Comparison of ENCODE assay signal across 10 cellular contexts in genomic region chr22:19890502-19891349, GRCh38. TPM values are rescaled to one million over a fixed set of nuclear protein-coding genes. Genes with fewer than 3 reads are reported as not detected.
DNase-seq lines count a peak whose midpoint lies in the region; ATAC-seq and TF ChIP-seq lines count a peak whose summit lies in the region.
"Had no signal": no experiment of that assay in that cellular context is flagged by ENCODE, and none has a peak within 500 bp of the region (broad histone marks: within the 10 kb centered on the region; RNA-seq: fewer than 3 reads in every experiment).

No MANE protein-coding gene starts in this region.

- TF ChIP-seq CTCF in H9 (conservative IDR thresholded peaks at IDR 0.05) (no peak), esophagus muscularis mucosa (IDR thresholded peaks at IDR 0.05) (no peak)

- H3K4me3 ChIP-seq in CD4-positive, CD25-positive, alpha-beta regulatory T cell (ENCODE audit: low read depth, low read length) = peak overlapping the region; percentile 66
- H3K4me3 ChIP-seq in mesendoderm (ENCODE audit: low read length) = no peak overlapping the region
- H3K4me3 ChIP-seq in esophagus muscularis mucosa = no peak overlapping the region
- H3K4me3 ChIP-seq: body of pancreas had no signal

- H3K27me3 Mint-ChIP-seq in CD4-positive, CD25-positive, alpha-beta regulatory T cell = no peaks in the 10 kb centered on the region
- H3K27me3 Mint-ChIP-seq in H9 (ENCODE audit: low read depth) = no peaks in the 10 kb centered on the region; the same call in 1 of the 2 replicates
- no peaks in the 10 kb centered on the region for H3K27me3 Mint-ChIP-seq in activated CD4-positive, alpha-beta memory T cell treated with anti-CD3 and anti-CD28 coated beads, Interleukin-2, amount 10 ng/mL, durations not matched to agents 7 days and 5 days

- H4K5ac ChIP-seq in H9 (ENCODE audit: insufficient read length, low read depth, low read length) (no peak overlapping the region), mesendoderm (ENCODE audit: low read length) (no peak overlapping the region)

- peak overlapping the region; percentile 85 to 94 (median 88) for H3K4me3 Mint-ChIP-seq in CD4-positive, CD25-positive, alpha-beta regulatory T cell
- H3K4me3 Mint-ChIP-seq in H9 = no peak overlapping the region; a peak in 1 of 5 replicates
- no peak overlapping the region for H3K4me3 Mint-ChIP-seq in activated CD4-positive, alpha-beta memory T cell treated with anti-CD3 and anti-CD28 coated beads, Interleukin-2, amount 10 ng/mL, durations not matched to agents 7 days and 5 days
- H3K4me3 Mint-ChIP-seq: WTC11 had no signal

- H3K27ac Mint-ChIP-seq in CD4-positive, CD25-positive, alpha-beta regulatory T cell = peak overlapping the region; percentile 97 to 99 (median 98)
- peak overlapping the region in 1 of 3 experiments; percentile 90; a peak in 3 of 7 replicates for H3K27ac Mint-ChIP-seq in H9
- peak overlapping the region; percentile 85 for H3K27ac Mint-ChIP-seq in activated CD4-positive, alpha-beta memory T cell treated with anti-CD3 and anti-CD28 coated beads, Interleukin-2, amount 10 ng/mL, durations not matched to agents 7 days and 5 days

- peak overlapping the region; percentile 31 for H3K18ac ChIP-seq in H9 (ENCODE audit: insufficient read length, low read depth, low read length)
- H3K18ac ChIP-seq in mesendoderm (ENCODE audit: low read length) = no peak overlapping the region

- H3K36me3 ChIP-seq in CD4-positive, CD25-positive, alpha-beta regulatory T cell (ENCODE audit: control insufficient read depth, insufficient read depth, low read length) = no peaks in the 10 kb centered on the region
- no peaks in the 10 kb centered on the region for H3K36me3 ChIP-seq in mesendoderm (ENCODE audit: control insufficient read depth, insufficient read depth, low read length)
- H3K36me3 ChIP-seq in esophagus muscularis mucosa = peaks cover 0 to 62% (median 43%) of the 10 kb centered on the region in 4 donors

- no peak overlapping the region for H4K8ac ChIP-seq in H9 (replicated peaks; ENCODE audit: insufficient read length, low read depth, low read length)
- H4K8ac ChIP-seq in mesendoderm (ENCODE audit: low read depth, low read length) = no peak overlapping the region

- no peak for TF ChIP-seq POLR2A in esophagus muscularis mucosa (IDR thresholded peaks at IDR 0.05; ENCODE audit: low read depth)

- no peak overlapping the region for H3K56ac ChIP-seq in H9 (ENCODE audit: insufficient read length, low read depth, low read length)
- peak overlapping the region; percentile 34 for H3K56ac ChIP-seq in mesendoderm (ENCODE audit: low read length)

- no peaks in the 10 kb centered on the region for H3K9me3 Mint-ChIP-seq in CD4-positive, CD25-positive, alpha-beta regulatory T cell
- no peaks in the 10 kb centered on the region for H3K9me3 Mint-ChIP-seq in H9
- H3K9me3 Mint-ChIP-seq in activated CD4-positive, alpha-beta memory T cell treated with anti-CD3 and anti-CD28 coated beads, Interleukin-2, amount 10 ng/mL, durations not matched to agents 7 days and 5 days = no peaks in the 10 kb centered on the region
- H3K9me3 Mint-ChIP-seq: WTC11 had no signal

- no peak overlapping the region for H2BK20ac ChIP-seq in H9 (ENCODE audit: low read depth, low read length, poor library complexity, severe bottlenecking)

- CTCF ChIA-PET in activated CD4-positive, alpha-beta memory T cell treated with anti-CD3 and anti-CD28 coated beads, Interleukin-2, amount 10 ng/mL, durations not matched to agents 7 days and 5 days (lab: Charles Lee) = interaction anchor here (1.5 to 2.4 kb wide), 2 partner anchors 20 to 160 kb away, joined by 3 to 7 read pairs; no protein-coding TSS in a partner anchor

- no peak overlapping the region for H2BK120ac ChIP-seq in H9 (ENCODE audit: low read depth, low read length, poor library complexity, severe bottlenecking)
- H2BK120ac ChIP-seq in mesendoderm (ENCODE audit: low read depth, low read length) = no peak overlapping the region

- no peak for TF ChIP-seq EP300 in esophagus muscularis mucosa (IDR thresholded peaks at IDR 0.05)

- no peak for ATAC-seq in CD4-positive, CD25-positive, alpha-beta regulatory T cell (ENCODE audit: low read depth in 2 of 2)
- ATAC-seq: body of pancreas, left ventricle myocardium superior had no signal

- no peak overlapping the region for H3K4ac ChIP-seq in H9 (ENCODE audit: low read depth, low read length)
- H3K4ac ChIP-seq in mesendoderm (ENCODE audit: low read depth, low read length) = no peak overlapping the region

- no peak overlapping the region for H2AFZ ChIP-seq in H9 (ENCODE audit: low read length)

- no CpG with 5 or more reads among the region's 20 CpGs for WGBS in H9 (ENCODE audit: extremely low coverage, insufficient read length, low lambda C conversion rate)
- WGBS in mesendoderm (ENCODE audit: extremely low coverage, insufficient coverage, low lambda C conversion rate) = no CpG with 5 or more reads among the region's 20 CpGs
- 79% methylated on average over 16 of the region's 20 CpGs for WGBS in esophagus muscularis mucosa

- intact Hi-C loops in esophagus muscularis mucosa (cut with DNase I) = no loop called here

- H4K91ac ChIP-seq in H9 (ENCODE audit: insufficient read length, low read depth, low read length) = no peak overlapping the region

- no peak overlapping the region for H2AK5ac ChIP-seq in H9 (ENCODE audit: insufficient read length, low read length)
- peak overlapping the region; percentile 92 for H2AK5ac ChIP-seq in mesendoderm (ENCODE audit: low read length)

- peaks cover 15 to 90% (median 48%) of the 10 kb centered on the region in 4 donors for H3K4me1 Mint-ChIP-seq in CD4-positive, CD25-positive, alpha-beta regulatory T cell
- H3K4me1 Mint-ChIP-seq in H9 = peaks cover 25 to 28% of the 10 kb centered on the region in 2 experiments
- peaks cover 40% of the 10 kb centered on the region for H3K4me1 Mint-ChIP-seq in activated CD4-positive, alpha-beta memory T cell treated with anti-CD3 and anti-CD28 coated beads, Interleukin-2, amount 10 ng/mL, durations not matched to agents 7 days and 5 days

- H2BK12ac ChIP-seq in H9 (ENCODE audit: insufficient read length, low read depth, low read length) = no peak overlapping the region

- DNase-seq in CD4-positive, CD25-positive, alpha-beta regulatory T cell = no peak
- DNase-seq in H9 (no peak), mesendoderm (no peak), esophagus muscularis mucosa (ENCODE audit: extremely low spot score) (no peak), NCI-H2029 treated with DMSO at 0.1 percent for 48 hours (lab: John Stamatoyannopoulos, UW) (no peak), superior temporal gyrus (ENCODE audit: extremely low spot score) (no peak)
- no peak for DNase-seq in activated CD4-positive, alpha-beta memory T cell treated with anti-CD3 and anti-CD28 coated beads, Interleukin-2, amount 10 ng/mL, durations not matched to agents 7 days and 5 days

- H3K14ac ChIP-seq in H9 (ENCODE audit: insufficient read depth, low read length) = peak overlapping the region; percentile 42; the same call in 1 of the 2 replicates

- H3K9ac ChIP-seq in H9 (ENCODE audit: extremely low read depth, insufficient read length, low read length) (no peak overlapping the region), mesendoderm (ENCODE audit: low read length) (no peak overlapping the region)

- peaks cover 13% of the 10 kb centered on the region for H3K36me3 Mint-ChIP-seq in CD4-positive, CD25-positive, alpha-beta regulatory T cell
- peaks cover 0 to 7% (median 6%) of the 10 kb centered on the region in 3 experiments; a peak in 2 of 7 replicates for H3K36me3 Mint-ChIP-seq in H9 (ENCODE audit: insufficient read depth in 1 of 3, low read depth in 3 of 3)
- no peaks in the 10 kb centered on the region for H3K36me3 Mint-ChIP-seq in activated CD4-positive, alpha-beta memory T cell treated with anti-CD3 and anti-CD28 coated beads, Interleukin-2, amount 10 ng/mL, durations not matched to agents 7 days and 5 days (ENCODE audit: low read depth)
- H3K36me3 Mint-ChIP-seq: WTC11 had no signal

- peak overlapping the region; percentile 83 for H3K27ac ChIP-seq in CD4-positive, CD25-positive, alpha-beta regulatory T cell (ENCODE audit: insufficient read depth, low read length, poor library complexity, severe bottlenecking)
- H3K27ac ChIP-seq in H9 (ENCODE audit: insufficient read length, low read depth, low read length) (no peak overlapping the region), mesendoderm (ENCODE audit: low read depth, low read length) (no peak overlapping the region), esophagus muscularis mucosa (replicated peaks in 1 of 4) (no peak overlapping the region)
- H3K27ac ChIP-seq: body of pancreas had no signal

- H3K79me2 ChIP-seq in H9 (ENCODE audit: insufficient read depth, low read length) (no peaks in the 10 kb centered on the region), mesendoderm (ENCODE audit: control insufficient read depth, insufficient read depth, low read length) (no peaks in the 10 kb centered on the region)

- H2BK5ac ChIP-seq in H9 (ENCODE audit: insufficient read length, low read length) (no peak overlapping the region), mesendoderm (ENCODE audit: low read length) (peak overlapping the region; percentile 79)

- H3K4me1 ChIP-seq in CD4-positive, CD25-positive, alpha-beta regulatory T cell (ENCODE audit: control insufficient read depth, insufficient read depth, low read length, poor library complexity, severe bottlenecking) = peaks cover 91% of the 10 kb centered on the region
- H3K4me1 ChIP-seq in H9 (ENCODE audit: insufficient read depth, low read length) (peaks cover 5% of the 10 kb centered on the region; the same call in 1 of the 2 replicates), mesendoderm (ENCODE audit: control insufficient read depth, low read depth, low read length) (peaks cover 10% of the 10 kb centered on the region), esophagus muscularis mucosa (peaks cover 15 to 34% (median 31%) of the 10 kb centered on the region in 4 donors)
- H3K4me1 ChIP-seq: body of pancreas had no signal

- H3K27me3 ChIP-seq in CD4-positive, CD25-positive, alpha-beta regulatory T cell (ENCODE audit: control insufficient read depth, insufficient read depth, low read length) = no peaks in the 10 kb centered on the region
- no peaks in the 10 kb centered on the region; the same call in 1 of the 2 replicates for H3K27me3 ChIP-seq in H9 (ENCODE audit: insufficient read depth, low read length)
- no peaks in the 10 kb centered on the region for H3K27me3 ChIP-seq in mesendoderm (ENCODE audit: insufficient read depth, low read length, poor library complexity)
- H3K27me3 ChIP-seq in esophagus muscularis mucosa = no peaks in the 10 kb centered on the region
- H3K27me3 ChIP-seq: body of pancreas had no signal

- no peaks in the 10 kb centered on the region for H3K9me3 ChIP-seq in CD4-positive, CD25-positive, alpha-beta regulatory T cell (ENCODE audit: control insufficient read depth in 2 of 2, low read length in 2 of 2)
- H3K9me3 ChIP-seq in H9 (ENCODE audit: control insufficient read depth, low read depth, low read length) (no peaks in the 10 kb centered on the region), esophagus muscularis mucosa (no peaks in the 10 kb centered on the region)
- H3K9me3 ChIP-seq: body of pancreas had no signal

- H3T11ph ChIP-seq in H9 (ENCODE audit: low read length) = no peak overlapping the region

- H2BK15ac ChIP-seq in H9 (ENCODE audit: low read depth, low read length) (no peak overlapping the region), mesendoderm (replicated peaks; ENCODE audit: low read depth) (no peak overlapping the region)

- H3K79me1 ChIP-seq in H9 (ENCODE audit: insufficient read depth, low read depth, low read length, poor library complexity, severe bottlenecking) (no peaks in the 10 kb centered on the region), mesendoderm (ENCODE audit: low read length) (no peaks in the 10 kb centered on the region)

- H4K20me1 ChIP-seq in H9 (ENCODE audit: control insufficient read depth, insufficient read depth, insufficient read length) = no peaks in the 10 kb centered on the region

- H3K23ac ChIP-seq in H9 (ENCODE audit: insufficient read length, low read depth, low read length) (no peak overlapping the region), mesendoderm (ENCODE audit: low read length) (no peak overlapping the region)

- no peaks in the 10 kb centered on the region for H3K23me2 ChIP-seq in H9 (ENCODE audit: insufficient read length, low read depth, low read length, poor library complexity, severe bottlenecking)

- H3K4me2 ChIP-seq in H9 (ENCODE audit: insufficient read depth, insufficient read length, low read length) (no peak overlapping the region), mesendoderm (ENCODE audit: low read length) (no peak overlapping the region)

- POLR2A ChIA-PET in activated CD4-positive, alpha-beta memory T cell treated with anti-CD3 and anti-CD28 coated beads, Interleukin-2, amount 10 ng/mL, durations not matched to agents 7 days and 5 days (lab: Charles Lee) = interaction anchor here (1.2 to 3.1 kb wide), 3 partner anchors 25 to 51 kb away, joined by 4 to 45 read pairs (median 9); partner anchors contain the start of genes COMT, GNB1L, RTL10 and TXNRD2

RNA-seq across cellular contexts. Expression of gene GNB1L, which starts 36.1 kb away (rescaled TPM):
- total RNA-seq in CD4-positive, CD25-positive, alpha-beta regulatory T cell = 8.2 TPM
- polyA plus RNA-seq in CD4-positive, CD25-positive, alpha-beta regulatory T cell = 10 to 100 TPM; 13.3 to 29.8 (median 19.7) TPM
- total RNA-seq in H9 (2021) (22.4 and 22.9 TPM in 2 replicates), esophagus muscularis mucosa (1 to 10 TPM; 4.6 to 8.7 (median 6.8) TPM)
- total RNA-seq in activated CD4-positive, alpha-beta memory T cell treated with anti-CD3 and anti-CD28 coated beads, Interleukin-2, amount 10 ng/mL, durations not matched to agents 7 days and 5 days = 1 to 10 TPM; 7.4 to 8.7 TPM
- polyA plus RNA-seq in mesendoderm (2013, experiment 1 of 2) = 4.7 TPM
- 4.2 TPM for polyA plus RNA-seq in mesendoderm (2013, experiment 2 of 2)

RNA-seq across cellular contexts. Expression of gene RTL10, which starts 36.1 kb away (rescaled TPM):
- total RNA-seq in CD4-positive, CD25-positive, alpha-beta regulatory T cell = 18.8 TPM
- polyA plus RNA-seq in CD4-positive, CD25-positive, alpha-beta regulatory T cell = 10 to 100 TPM in 2 of 4 donors, 1 to 10 TPM in 2; 7.5 to 12.6 (median 10.9) TPM
- 24.0 and 24.4 TPM in 2 replicates for total RNA-seq in H9 (2021)
- 10 to 100 TPM; 13.3 to 13.5 TPM for total RNA-seq in activated CD4-positive, alpha-beta memory T cell treated with anti-CD3 and anti-CD28 coated beads, Interleukin-2, amount 10 ng/mL, durations not matched to agents 7 days and 5 days
- 7.4 TPM for polyA plus RNA-seq in mesendoderm (2013, experiment 1 of 2)
- 7.6 TPM for polyA plus RNA-seq in mesendoderm (2013, experiment 2 of 2)
- 10 to 100 TPM in 2 of 4 donors, 1 to 10 TPM in 2; 5.6 to 14.8 (median 11.1) TPM for total RNA-seq in esophagus muscularis mucosa

RNA-seq across cellular contexts. Expression of gene COMT, which starts 50.8 kb away (rescaled TPM):
- total RNA-seq in CD4-positive, CD25-positive, alpha-beta regulatory T cell = 27.3 TPM
- 100 to 1,000 TPM in 1 of 4 donors, 10 to 100 TPM in 3; 89.2 to 106 (median 94.5) TPM for polyA plus RNA-seq in CD4-positive, CD25-positive, alpha-beta regulatory T cell
- 42.2 and 43.3 TPM in 2 replicates for total RNA-seq in H9 (2021)
- 10 to 100 TPM; 78.7 to 79.3 TPM for total RNA-seq in activated CD4-positive, alpha-beta memory T cell treated with anti-CD3 and anti-CD28 coated beads, Interleukin-2, amount 10 ng/mL, durations not matched to agents 7 days and 5 days
- polyA plus RNA-seq in mesendoderm (2013, experiment 1 of 2) = 11.0 TPM
- polyA plus RNA-seq in mesendoderm (2013, experiment 2 of 2) = 10.7 TPM
- total RNA-seq in esophagus muscularis mucosa = 100 to 1,000 TPM; 141 to 231 (median 196) TPM

RNA-seq across cellular contexts. Expression of gene TXNRD2, which starts 50.9 kb away (rescaled TPM):
- total RNA-seq in CD4-positive, CD25-positive, alpha-beta regulatory T cell = 25.7 TPM
- polyA plus RNA-seq in CD4-positive, CD25-positive, alpha-beta regulatory T cell = 10 to 100 TPM; 11.3 to 12.4 (median 11.7) TPM
- 22.9 and 25.5 TPM in 2 replicates for total RNA-seq in H9 (2021)
- total RNA-seq in activated CD4-positive, alpha-beta memory T cell treated with anti-CD3 and anti-CD28 coated beads, Interleukin-2, amount 10 ng/mL, durations not matched to agents 7 days and 5 days = 10 to 100 TPM; 18.9 to 19.1 TPM
- polyA plus RNA-seq in mesendoderm (2013, experiment 1 of 2) = 20.1 TPM
- 22.6 TPM for polyA plus RNA-seq in mesendoderm (2013, experiment 2 of 2)
- 10 to 100 TPM; 12.9 to 27.2 (median 23.9) TPM for total RNA-seq in esophagus muscularis mucosa

Comparison
In these comparisons a context has a peak if more than half of its experiments do, and no peak if none do; other contexts are left out.
1. H3K4me3 Mint-ChIP-seq: peak in CD4-positive, CD25-positive, alpha-beta regulatory T cell (4 of 4); none in H9 (0 of 2) and activated CD4-positive, alpha-beta memory T cell treated with anti-CD3 and anti-CD28 coated beads, Interleukin-2, amount 10 ng/mL, durations not matched to agents 7 days and 5 days (single experiment).